8 cellular contexts compared by ENCODE assay signal in genomic region chr10:22250897-22251605, GRCh38. TPM values are rescaled to one million over a fixed set of nuclear protein-coding genes. Genes with fewer than 3 reads are reported as not detected.
DNase-seq lines count a peak whose midpoint lies in the region; ATAC-seq and TF ChIP-seq lines count a peak whose summit lies in the region.

No MANE protein-coding gene starts in this region.

- H3K9me3 Mint-ChIP-seq in activated T-helper 17 cell treated with anti-CD3 and anti-CD28 coated beads, Interleukin-2, amount 50 U/mL, for 72 hours, result no peaks in the 10 kb centered on the region
- H3K9me3 Mint-ChIP-seq in stimulated activated memory B cell treated with anti-CD40 and anti-IgM and Interleukin-4, amounts not matched to agents 10 μg/mL and 1 μg/mL and 100 μg/mL, for 72 hours, result no peaks in the 10 kb centered on the region

- no peaks in the 10 kb centered on the region for H3K9me3 ChIP-seq in HCT116 (ENCODE audit: control insufficient read depth in 1 of 2, insufficient read depth in 1 of 2, low read depth in 1 of 2, low read length in 2 of 2)

- H3K27ac ChIP-seq in ACC112 (ENCODE audit: low read depth, low read length) (peak overlapping the region; percentile 79), HCT116 (ENCODE audit: low read depth, low read length) (peak overlapping the region; percentile 70; the same call in 1 of the 2 replicates)

- peak overlapping the region; percentile 70 for H3K9ac ChIP-seq in HCT116 (ENCODE audit: low read length)

- no peaks in the 10 kb centered on the region for H3K36me3 ChIP-seq in ACC112 (ENCODE audit: insufficient read depth, low read length)
- no peaks in the 10 kb centered on the region for H3K36me3 ChIP-seq in HCT116 (ENCODE audit: control insufficient read depth in 1 of 2, insufficient read depth in 2 of 2, low read length in 2 of 2)

- H3K9me2 ChIP-seq in HCT116 (ENCODE audit: insufficient read depth), result no peaks in the 10 kb centered on the region

- DNase-seq in HCT116 (ENCODE audit: low read depth, low spot score), result no peak
- DNase-seq in AG20443 (ENCODE audit: low spot score), result no peak
- no peak for DNase-seq in NCI-H69 (lab: John Stamatoyannopoulos, UW)

- H3K27ac Mint-ChIP-seq in activated T-helper 17 cell treated with anti-CD3 and anti-CD28 coated beads, Interleukin-2, amount 50 U/mL, for 72 hours, result peak overlapping the region; percentile 99
- H3K27ac Mint-ChIP-seq in stimulated activated memory B cell treated with anti-CD40 and anti-IgM and Interleukin-4, amounts not matched to agents 10 μg/mL and 1 μg/mL and 100 μg/mL, for 72 hours, result peak overlapping the region; percentile 99

- TF ChIP-seq CTCF in HCT116 (IDR thresholded peaks at IDR 0.05 in 2 of 3, conservative IDR thresholded peaks at IDR 0.05 in 1 of 3; ENCODE audit: borderline replicate concordance in 1 of 3, insufficient read depth in 1 of 3, low read depth in 2 of 3, low read length in 2 of 3), result no peak

- TF ChIP-seq RAD21 in HCT116 (IDR thresholded peaks at IDR 0.05; ENCODE audit: low read depth), result no peak

- no TSS peak for BruUV-seq in HCT116 (replicated peaks; lab: Mats Ljungman, UMichigan)

- H3K4me2 ChIP-seq in HCT116 (ENCODE audit: low read length), result peak overlapping the region; percentile 72

- H3K36me3 Mint-ChIP-seq in activated T-helper 17 cell treated with anti-CD3 and anti-CD28 coated beads, Interleukin-2, amount 50 U/mL, for 72 hours (ENCODE audit: low read depth), result peaks cover 46% of the 10 kb centered on the region
- H3K36me3 Mint-ChIP-seq in stimulated activated memory B cell treated with anti-CD40 and anti-IgM and Interleukin-4, amounts not matched to agents 10 μg/mL and 1 μg/mL and 100 μg/mL, for 72 hours, result no peaks in the 10 kb centered on the region

- intact Hi-C loops in HCT116 (cut with micrococcal nuclease), result loop anchor here (10.0 kb wide), 1 partner anchor 814 kb away; no protein-coding TSS in a partner anchor

- peak overlapping the region; percentile 93 for H2AFZ ChIP-seq in ACC112 (ENCODE audit: low read length, unreplicated experiment)
- no peak overlapping the region for H2AFZ ChIP-seq in HCT116 (ENCODE audit: low read depth, low read length, poor library complexity, severe bottlenecking)

- RAD21 ChIA-PET in HCT116 (lab: Charles Lee; ENCODE audit: low non-redundant PET in 1 of 2, low total read pairs in 2 of 2, uncharacterized antibody in 2 of 2, unreplicated experiment in 2 of 2), result no interaction called here

- CTCF ChIA-PET in HCT116 (lab: Charles Lee), result no interaction called here

- ATAC-seq in HCT116, result no peak
- ATAC-seq in activated T-helper 17 cell treated with anti-CD3 and anti-CD28 coated beads, Interleukin-2, amount 50 U/mL, for 72 hours (replicated peaks), result no peak
- ATAC-seq in stimulated activated memory B cell treated with anti-CD40 and anti-IgM and Interleukin-4, amounts not matched to agents 10 μg/mL and 1 μg/mL and 100 μg/mL, for 72 hours, result no peak
- ATAC-seq in GM21723 (IDR thresholded peaks at IDR 0.05; ENCODE audit: unreplicated experiment), result no peak

- H3K27me3 ChIP-seq in ACC112 (ENCODE audit: insufficient read depth, low read length), result no peaks in the 10 kb centered on the region
- no peaks in the 10 kb centered on the region for H3K27me3 ChIP-seq in HCT116 (ENCODE audit: insufficient read depth, low read length)

- H3K4me3 ChIP-seq in ACC112 (ENCODE audit: low read depth, low read length) (peak overlapping the region; percentile 88), HCT116 (replicated peaks in 1 of 2; ENCODE audit: low read depth in 1 of 2, low read length in 2 of 2) (peak overlapping the region; percentile 47 to 59), iPS-11a (ENCODE audit: low read depth, low read length) (peak overlapping the region; percentile 61)

- H4K20me1 ChIP-seq in HCT116 (ENCODE audit: insufficient read depth), result no peaks in the 10 kb centered on the region

- peaks cover 45% of the 10 kb centered on the region for H3K4me1 ChIP-seq in ACC112 (ENCODE audit: control insufficient read depth, insufficient read depth, low read length, unreplicated experiment)
- peaks cover 19 to 37% of the 10 kb centered on the region in 2 experiments for H3K4me1 ChIP-seq in HCT116 (ENCODE audit: control insufficient read depth in 1 of 2, insufficient read depth in 2 of 2, low read length in 2 of 2)

- no peak for TF ChIP-seq POLR2A in HCT116 (IDR thresholded peaks at IDR 0.05; ENCODE audit: borderline replicate concordance, extremely low read depth, insufficient read depth, insufficient read length)

- peaks cover 17% of the 10 kb centered on the region for H3K79me2 ChIP-seq in ACC112 (ENCODE audit: control insufficient read depth, insufficient read depth, low read length, unreplicated experiment)
- no peaks in the 10 kb centered on the region for H3K79me2 ChIP-seq in HCT116 (ENCODE audit: insufficient read depth, low read length)

- peaks cover 24% of the 10 kb centered on the region for H3K4me1 Mint-ChIP-seq in activated T-helper 17 cell treated with anti-CD3 and anti-CD28 coated beads, Interleukin-2, amount 50 U/mL, for 72 hours
- H3K4me1 Mint-ChIP-seq in stimulated activated memory B cell treated with anti-CD40 and anti-IgM and Interleukin-4, amounts not matched to agents 10 μg/mL and 1 μg/mL and 100 μg/mL, for 72 hours, result peaks cover 20% of the 10 kb centered on the region

- POLR2A ChIA-PET in HCT116 (lab: Charles Lee), result no interaction called here

- no peaks in the 10 kb centered on the region for H3K27me3 Mint-ChIP-seq in activated T-helper 17 cell treated with anti-CD3 and anti-CD28 coated beads, Interleukin-2, amount 50 U/mL, for 72 hours
- H3K27me3 Mint-ChIP-seq in stimulated activated memory B cell treated with anti-CD40 and anti-IgM and Interleukin-4, amounts not matched to agents 10 μg/mL and 1 μg/mL and 100 μg/mL, for 72 hours, result no peaks in the 10 kb centered on the region

- H3K4me3 Mint-ChIP-seq in activated T-helper 17 cell treated with anti-CD3 and anti-CD28 coated beads, Interleukin-2, amount 50 U/mL, for 72 hours, result peak overlapping the region; percentile 92
- H3K4me3 Mint-ChIP-seq in stimulated activated memory B cell treated with anti-CD40 and anti-IgM and Interleukin-4, amounts not matched to agents 10 μg/mL and 1 μg/mL and 100 μg/mL, for 72 hours, result peak overlapping the region; percentile 88

TF ChIP-seq in HCT116, 20 proteins besides CTCF, POLR2A, EP300 and RAD21:
- TF ChIP-seq ZFX (IDR thresholded peaks at IDR 0.05) (no peak), CEBPB (IDR thresholded peaks at IDR 0.05; ENCODE audit: low read depth) (no peak), SRF (IDR thresholded peaks at IDR 0.05; ENCODE audit: low read depth) (no peak), EZH2phosphoT487 (IDR thresholded peaks at IDR 0.05; ENCODE audit: borderline replicate concordance) (no peak), ELF1 (IDR thresholded peaks at IDR 0.05; ENCODE audit: borderline replicate concordance, low read depth) (no peak)
- TF ChIP-seq, protein P1, sequence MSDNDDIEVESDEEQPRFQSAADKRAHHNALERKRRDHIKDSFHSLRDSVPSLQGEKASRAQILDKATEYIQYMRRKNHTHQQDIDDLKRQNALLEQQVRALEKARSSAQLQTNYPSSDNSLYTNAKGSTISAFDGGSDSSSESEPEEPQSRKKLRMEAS (IDR thresholded peaks at IDR 0.05), result no peak
- TF ChIP-seq, protein P2, sequence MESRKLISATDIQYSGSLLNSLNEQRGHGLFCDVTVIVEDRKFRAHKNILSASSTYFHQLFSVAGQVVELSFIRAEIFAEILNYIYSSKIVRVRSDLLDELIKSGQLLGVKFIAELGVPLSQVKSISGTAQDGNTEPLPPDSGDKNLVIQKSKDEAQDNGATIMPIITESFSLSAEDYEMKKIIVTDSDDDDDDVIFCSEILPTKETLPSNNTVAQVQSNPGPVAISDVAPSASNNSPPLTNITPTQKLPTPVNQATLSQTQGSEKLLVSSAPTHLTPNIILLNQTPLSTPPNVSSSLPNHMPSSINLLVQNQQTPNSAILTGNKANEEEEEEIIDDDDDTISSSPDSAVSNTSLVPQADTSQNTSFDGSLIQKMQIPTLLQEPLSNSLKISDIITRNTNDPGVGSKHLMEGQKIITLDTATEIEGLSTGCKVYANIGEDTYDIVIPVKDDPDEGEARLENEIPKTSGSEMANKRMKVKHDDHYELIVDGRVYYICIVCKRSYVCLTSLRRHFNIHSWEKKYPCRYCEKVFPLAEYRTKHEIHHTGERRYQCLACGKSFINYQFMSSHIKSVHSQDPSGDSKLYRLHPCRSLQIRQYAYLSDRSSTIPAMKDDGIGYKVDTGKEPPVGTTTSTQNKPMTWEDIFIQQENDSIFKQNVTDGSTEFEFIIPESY (IDR thresholded peaks at IDR 0.05; ENCODE audit: extremely low read depth, insufficient replicate concordance, low read length), result no peak
TF ChIP-seq in HCT116: peak in this region for 0.

RNA-seq across cellular contexts. Expression of gene EBLN1, which starts 33.2 kb away (rescaled TPM):
- total RNA-seq in HCT116 (2021; ENCODE audit: unreplicated experiment), result not detected
- 0.07 TPM in 1 of 2 replicates, not detected in the other for polyA plus RNA-seq in HCT116 (2012)
- not detected for total RNA-seq in activated T-helper 17 cell treated with anti-CD3 and anti-CD28 coated beads, Interleukin-2, amount 50 U/mL, for 72 hours
